In genomic region chr2:176140520-176141317, GRCh38 we compare ENCODE assay signal across 9 cellular contexts. TPM values are rescaled to one million over a fixed set of nuclear protein-coding genes. Genes with fewer than 3 reads are reported as not detected.
A peak's percentile ranks its signal among the peaks of the same experiment; 100 is the strongest.
DNase-seq lines count a peak whose midpoint lies in the region; ATAC-seq, FAIRE-seq and TF ChIP-seq lines count a peak whose summit lies in the region.
"Had no signal": no experiment of that assay in that cellular context is flagged by ENCODE, and none has a peak within 500 bp of the region (broad histone marks: within the 10 kb centered on the region; RNA-seq: fewer than 3 reads in every experiment).

No MANE protein-coding gene starts in this region.

- TF ChIP-seq POLR2A in tibial nerve (IDR thresholded peaks at IDR 0.05), result no peak

- H3K36me3 Mint-ChIP-seq in glutamatergic neuron (ENCODE audit: unreplicated experiment), result peaks cover 5% of the 10 kb centered on the region

- no peak for FAIRE-seq in D721Med (lab: Jason Lieb, UNC)
- FAIRE-seq: islet of Langerhans had no signal

- TF ChIP-seq EP300 in tibial nerve (IDR thresholded peaks at IDR 0.05), result peak in 1 of 2 donors; percentile 42

- H3K36me3 ChIP-seq in osteoblast (ENCODE audit: insufficient read depth, low read length) (no peaks in the 10 kb centered on the region), tibial nerve (no peaks in the 10 kb centered on the region)

- H3K27me3 Mint-ChIP-seq in glutamatergic neuron (ENCODE audit: unreplicated experiment), result peaks cover 40% of the 10 kb centered on the region

- H3K4me1 ChIP-seq in osteoblast (ENCODE audit: insufficient read depth, low read length) (peaks cover 16% of the 10 kb centered on the region), tibial nerve (peaks cover 0 to 35% (median 0%) of the 10 kb centered on the region in 4 donors)

- peak overlapping the region; percentile 87 for H2AFZ ChIP-seq in osteoblast (ENCODE audit: low read length)

- H3K4me3 ChIP-seq in osteoblast (ENCODE audit: insufficient read depth, low read length) (peak overlapping the region; percentile 79), tibial nerve (peak overlapping the region; percentile 32 to 70 (median 47))

- ATAC-seq in GM19455 (IDR thresholded peaks at IDR 0.05; ENCODE audit: unreplicated experiment), result peak; percentile 96
- peak; percentile 88 for ATAC-seq in HG03565 (IDR thresholded peaks at IDR 0.05; ENCODE audit: unreplicated experiment)

- no peaks in the 10 kb centered on the region for H3K4me1 Mint-ChIP-seq in glutamatergic neuron (ENCODE audit: low read depth, unreplicated experiment)

- H3K27me3 ChIP-seq in osteoblast (ENCODE audit: insufficient read depth, low read length) (no peaks in the 10 kb centered on the region), tibial nerve (peaks cover 0 to 45% of the 10 kb centered on the region in 2 donors)

- H3K27ac ChIP-seq in osteoblast (ENCODE audit: low read depth, low read length) (peak overlapping the region; percentile 60), tibial nerve (peak overlapping the region; percentile 55 to 90 (median 67))

- H3K4me3 Mint-ChIP-seq in glutamatergic neuron (ENCODE audit: unreplicated experiment), result peak overlapping the region; percentile 10

- H3K9me3 ChIP-seq in osteoblast (ENCODE audit: low read depth, low read length), result no peaks in the 10 kb centered on the region
- no peaks in the 10 kb centered on the region for H3K9me3 ChIP-seq in tibial nerve

- no peak overlapping the region for H3K27ac Mint-ChIP-seq in glutamatergic neuron (ENCODE audit: unreplicated experiment)

- TF ChIP-seq CTCF in D721Med (IDR thresholded peaks at IDR 0.05; ENCODE audit: insufficient read depth, missing control alignments) (peak; percentile 82), glutamatergic neuron (IDR thresholded peaks at IDR 0.05; ENCODE audit: partially characterized antibody, unreplicated experiment) (peak; percentile 96), osteoblast (IDR thresholded peaks at IDR 0.05; ENCODE audit: extremely low read depth, low read depth, low read length) (peak; percentile 76), tibial nerve (IDR thresholded peaks at IDR 0.05) (peak; percentile 88 to 99 (median 91))

- peak overlapping the region; percentile 79 for H3K4me2 ChIP-seq in osteoblast (ENCODE audit: insufficient read depth, low read length)

- peaks cover 19% of the 10 kb centered on the region for H3K9me3 Mint-ChIP-seq in glutamatergic neuron (ENCODE audit: unreplicated experiment)

- H3K79me2 ChIP-seq in osteoblast (ENCODE audit: insufficient read depth, low read length), result peaks cover 57% of the 10 kb centered on the region

- peaks cover 6% of the 10 kb centered on the region for H4K20me1 ChIP-seq in osteoblast (ENCODE audit: insufficient read depth, low read length)

- peak; percentile 85 for DNase-seq in D721Med (ENCODE audit: insufficient read length, low spot score)
- DNase-seq in RKO (ENCODE audit: low spot score), result peak; percentile 53
- DNase-seq in activated naive CD4-positive, alpha-beta T cell treated with Interleukin-2 at 50 U/mL for 16 hours, result peak; percentile 51
- peak; percentile 88 for DNase-seq in glutamatergic neuron
- peak; percentile 100 for DNase-seq in osteoblast (ENCODE audit: insufficient read length, low spot score, missing footprints)
- DNase-seq in tibial nerve (ENCODE audit: low spot score in 2 of 2), result peak in 1 of 2 donors; percentile 54

- WGBS in tibial nerve, 2 donors, result 8 to 12% methylated on average over 30 to 41 of the region's 48 CpGs

RNA-seq across cellular contexts. Expression of gene HOXD4, which starts 10.6 kb away (rescaled TPM):
- total RNA-seq in glutamatergic neuron (ENCODE audit: unreplicated experiment) (not detected), osteoblast (0.36 and 1.2 TPM in 2 replicates), tibial nerve (10 to 100 TPM in 3 of 4 donors, 1 to 10 TPM in 1; 3.8 to 17.1 (median 16.6) TPM)

RNA-seq across cellular contexts. Expression of gene HOXD8, which starts 11.2 kb away (rescaled TPM):
- 0.27 TPM for total RNA-seq in glutamatergic neuron (ENCODE audit: unreplicated experiment)
- total RNA-seq in osteoblast, result 3.3 and 5.6 TPM in 2 replicates
- 10 to 100 TPM; 12.6 to 19.5 (median 16.7) TPM for total RNA-seq in tibial nerve

RNA-seq across cellular contexts. Expression of gene HOXD3, which starts 16.4 kb away (rescaled TPM):
- total RNA-seq in glutamatergic neuron (ENCODE audit: unreplicated experiment), result not detected
- total RNA-seq in osteoblast, result 1.1 and 2.1 TPM in 2 replicates
- total RNA-seq in tibial nerve, result 10 to 100 TPM; 10.5 to 11.7 (median 11.0) TPM

RNA-seq across cellular contexts. Expression of gene HOXD9, which starts 18.2 kb away (rescaled TPM):
- total RNA-seq in glutamatergic neuron (ENCODE audit: unreplicated experiment) (0.44 TPM), osteoblast (0.36 and 0.59 TPM in 2 replicates), tibial nerve (1 to 10 TPM; 1.9 to 9.4 (median 5.9) TPM)

RNA-seq across cellular contexts. Expression of gene HOXD10, which starts 24.1 kb away (rescaled TPM):
- total RNA-seq in glutamatergic neuron (ENCODE audit: unreplicated experiment) (not detected), osteoblast (not detected in 2 replicates), tibial nerve (1 to 10 TPM in 2 of 4 donors, under 1 TPM in 2; 0.39 to 2.1 (median 1.1) TPM)
